ENCODE assay signal across 11 cellular contexts in the genomic region with DNA sequence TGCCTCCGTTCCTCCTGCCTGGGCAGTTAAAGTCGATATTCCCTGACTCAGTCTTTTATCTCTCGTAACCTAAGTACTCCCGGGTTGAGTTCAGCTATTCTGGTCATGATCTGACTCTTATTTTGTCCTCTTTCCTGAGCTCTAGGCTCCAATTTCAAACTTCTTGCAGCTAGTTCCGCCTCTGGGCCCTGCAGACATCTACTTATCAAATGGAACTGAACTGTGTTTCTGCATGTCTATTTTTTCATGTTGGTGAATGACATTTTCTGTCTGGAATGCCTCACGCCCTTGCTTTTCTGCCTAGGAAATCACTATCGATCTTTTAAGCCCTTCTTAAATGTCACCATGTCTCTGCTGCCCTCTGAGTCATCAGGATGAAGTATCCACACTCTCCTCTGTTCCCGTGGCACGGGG.
DNase-seq lines count a peak whose midpoint lies in the region; ATAC-seq, FAIRE-seq and TF ChIP-seq lines count a peak whose summit lies in the region.
"Had no signal": no experiment of that assay in that cellular context is flagged by ENCODE, and none has a peak within 500 bp of the region (broad histone marks: within the 10 kb centered on the region; RNA-seq: fewer than 3 reads in every experiment).

No MANE protein-coding gene starts in this region.

- H3K4me3 ChIP-seq in GM23248 (peak overlapping the region; percentile 31; the same call in 1 of the 2 replicates), astrocyte (ENCODE audit: insufficient read depth, low read depth, low read length) (no peak overlapping the region), heart right ventricle (no peak overlapping the region), skin epidermis (no peak overlapping the region)
- H3K4me3 ChIP-seq: left lung had no signal

- H3K36me3 ChIP-seq in GM23248 (ENCODE audit: low read depth) (no peaks in the 10 kb centered on the region), astrocyte (ENCODE audit: insufficient read depth, low read length) (no peaks in the 10 kb centered on the region), heart right ventricle (no peaks in the 10 kb centered on the region)
- H3K36me3 ChIP-seq: left lung had no signal

- no peaks in the 10 kb centered on the region for H4K20me1 ChIP-seq in GM23248 (ENCODE audit: insufficient read depth)
- no peaks in the 10 kb centered on the region for H4K20me1 ChIP-seq in astrocyte (ENCODE audit: insufficient read depth, low read length)

- no peaks in the 10 kb centered on the region for H3K36me3 Mint-ChIP-seq in astrocyte (ENCODE audit: low read depth, unreplicated experiment)

- no peak overlapping the region for H3K4me3 Mint-ChIP-seq in astrocyte (ENCODE audit: unreplicated experiment)

- H2AFZ ChIP-seq in GM23248 (peak overlapping the region; percentile 64), astrocyte (ENCODE audit: low read depth, low read length) (no peak overlapping the region)

- H3K4me1 ChIP-seq in GM23248 (ENCODE audit: insufficient read depth) (peaks cover 37% of the 10 kb centered on the region), astrocyte (ENCODE audit: insufficient read depth, low read length) (peaks cover 34% of the 10 kb centered on the region), heart right ventricle (peaks cover 5 to 62% (median 51%) of the 10 kb centered on the region in 9 donors)

- H3K79me2 ChIP-seq in GM23248 (ENCODE audit: insufficient read depth) (no peaks in the 10 kb centered on the region), astrocyte (ENCODE audit: insufficient read depth, low read length) (no peaks in the 10 kb centered on the region)

- FAIRE-seq in astrocyte (lab: Jason Lieb, UNC), result no peak

- in situ Hi-C loops in GM23248 (cut with MboI), result loop anchor here (10.0 kb wide), 1 partner anchor 500 kb away; no protein-coding TSS in a partner anchor
- in situ Hi-C loops in KBM-7 (cut with MboI; ENCODE audit: low pct_unique_long_range_greater_than_20kb, low sequenced_read_pairs), result no loop called here

- H3K9me2 ChIP-seq in GM23248 (ENCODE audit: insufficient read depth), result no peaks in the 10 kb centered on the region

- no peaks in the 10 kb centered on the region for H3K9me3 Mint-ChIP-seq in astrocyte (ENCODE audit: unreplicated experiment)

- DNase-seq in GM23248, result peak; percentile 73
- peak; percentile 72 for DNase-seq in astrocyte (ENCODE audit: low read depth)
- DNase-seq in heart right ventricle, result no peak
- no peak for DNase-seq in inferior parietal cortex (ENCODE audit: extremely low spot score)
- no peak for DNase-seq in KBM-7
- DNase-seq in NAMALWA (ENCODE audit: low spot score), result no peak
- DNase-seq: activated CD8-positive, alpha-beta memory T cell treated with anti-CD3 and anti-CD28 coated beads for 24 hours; left lung; T-helper 1 cell had no signal

- H3K4me1 Mint-ChIP-seq in astrocyte (ENCODE audit: low read depth, unreplicated experiment), result peaks cover 31% of the 10 kb centered on the region

- H3K4me2 ChIP-seq in GM23248 (ENCODE audit: unreplicated experiment) (peak overlapping the region; percentile 48), astrocyte (ENCODE audit: low read length) (peak overlapping the region; percentile 73)

- H3F3A ChIP-seq in GM23248 (ENCODE audit: insufficient read depth), result peaks cover 41% of the 10 kb centered on the region

- 8 to 9% methylated on average over 9 of the region's 9 CpGs for WGBS in GM23248 (ENCODE audit: low coverage in 1 of 2, low lambda C conversion rate in 2 of 2, missing lambda C conversion rate in 2 of 2), 2 experiments
- WGBS in heart right ventricle, 2 donors, result 28 to 30% methylated on average over 9 of the region's 9 CpGs

- peak overlapping the region; percentile 69 for H3K27ac Mint-ChIP-seq in astrocyte (ENCODE audit: unreplicated experiment)

- no peak for TF ChIP-seq CTCF in astrocyte (IDR thresholded peaks at IDR 0.05; ENCODE audit: insufficient read depth, low read depth, low read length)
- TF ChIP-seq CTCF in heart right ventricle (IDR thresholded peaks at IDR 0.05), result no peak

- H3K27ac ChIP-seq in GM23248, result peak overlapping the region; percentile 80
- peak overlapping the region; percentile 85 for H3K27ac ChIP-seq in astrocyte (ENCODE audit: low read depth, low read length)
- H3K27ac ChIP-seq in heart right ventricle, result peak overlapping the region; percentile 12 to 87 (median 70)
- peak overlapping the region in 17 of 21 experiments; percentile 13 to 81 (median 58) for H3K27ac ChIP-seq in skin epidermis
- H3K27ac ChIP-seq: left lung had no signal

- no peaks in the 10 kb centered on the region for H3K9me3 ChIP-seq in GM23248 (ENCODE audit: low read depth)
- no peaks in the 10 kb centered on the region for H3K9me3 ChIP-seq in astrocyte (ENCODE audit: insufficient read depth, low read depth, low read length)
- H3K9me3 ChIP-seq in heart right ventricle, result no peaks in the 10 kb centered on the region
- H3K9me3 ChIP-seq: left lung had no signal

- ATAC-seq in heart right ventricle, result peak in 7 of 8 donors; percentile 13 to 51 (median 29)
- no peak for ATAC-seq in HG02981 (IDR thresholded peaks at IDR 0.05; ENCODE audit: unreplicated experiment)

- no peaks in the 10 kb centered on the region for H3K27me3 ChIP-seq in GM23248 (replicated peaks; ENCODE audit: insufficient read depth)
- no peaks in the 10 kb centered on the region for H3K27me3 ChIP-seq in astrocyte (ENCODE audit: insufficient read depth, low read length)
- H3K27me3 ChIP-seq in heart right ventricle, result no peaks in the 10 kb centered on the region
- H3K27me3 ChIP-seq: left lung had no signal

- peak overlapping the region; percentile 39 for H3K9ac ChIP-seq in GM23248
- peak overlapping the region; percentile 73 for H3K9ac ChIP-seq in astrocyte (ENCODE audit: low read length)

- no peaks in the 10 kb centered on the region for H3K27me3 Mint-ChIP-seq in astrocyte (ENCODE audit: low read depth, unreplicated experiment)

- intact Hi-C loops in heart right ventricle (cut with DNase I), result loop anchor here in 3 of 10 donors (5.0 to 10.0 kb wide), 3 partner anchors 232 to 502 kb away; a partner anchor contains a TSS

Comparison
In these comparisons a context has a peak if more than half of its experiments do, and no peak if none do; other contexts are left out.
1. DNase-seq: peak in GM23248 (single experiment) and astrocyte (single experiment); none in heart right ventricle (0 of 2), inferior parietal cortex (single experiment), KBM-7 (single experiment) and NAMALWA (single experiment).
2. Peak in every context shown above with its lines, with median percentiles within 50 percentile points of each other: H3K27ac ChIP-seq.